9 cellular contexts compared by ENCODE assay signal in the genomic region with DNA sequence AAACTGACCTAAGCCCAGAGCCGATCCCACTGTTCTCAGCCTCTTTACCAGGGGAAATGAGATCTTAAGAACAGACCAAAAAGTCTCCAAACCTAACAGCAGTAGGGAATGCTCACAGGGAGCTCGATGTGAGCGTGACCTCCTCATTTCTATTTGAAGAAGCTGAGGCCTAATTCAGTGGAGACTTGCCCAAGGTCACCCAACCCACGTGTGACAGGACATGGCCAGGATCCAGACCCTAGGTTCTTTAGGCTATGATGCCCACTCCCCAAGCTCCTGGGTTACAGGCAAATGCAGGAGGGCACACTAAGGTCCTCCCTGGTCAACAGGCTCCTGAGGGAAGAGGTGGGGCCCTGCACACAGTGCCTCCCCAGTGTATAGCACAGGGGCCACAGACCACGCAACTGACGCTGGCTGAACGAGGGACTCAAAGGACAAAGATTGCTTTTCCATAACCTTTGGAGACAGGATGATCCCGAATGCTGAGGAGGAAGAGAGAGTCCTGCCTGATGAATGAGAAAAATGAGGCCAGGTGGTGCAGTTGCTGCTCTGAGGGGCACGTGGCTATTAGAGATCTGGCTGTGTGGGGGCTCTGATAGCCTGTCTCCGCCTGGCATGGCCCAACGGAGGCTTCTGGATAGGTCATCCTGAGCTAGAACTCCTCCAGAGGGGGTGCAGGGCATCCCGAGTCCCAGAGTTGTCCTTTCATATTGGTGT. TPM values are rescaled to one million over a fixed set of nuclear protein-coding genes. Genes with fewer than 3 reads are reported as not detected.
DNase-seq lines count a peak whose midpoint lies in the region; ATAC-seq and TF ChIP-seq lines count a peak whose summit lies in the region.
"Had no signal": no experiment of that assay in that cellular context is flagged by ENCODE, and none has a peak within 500 bp of the region (broad histone marks: within the 10 kb centered on the region; RNA-seq: fewer than 3 reads in every experiment).

No MANE protein-coding gene starts in this region.

- H3K9me3 ChIP-seq in PC-9 (ENCODE audit: insufficient read depth, low read depth): no peaks in the 10 kb centered on the region
- no peaks in the 10 kb centered on the region for H3K9me3 ChIP-seq in neural progenitor cell (ENCODE audit: low read depth)

- POLR2A ChIA-PET in PC-9 (lab: Charles Lee; ENCODE audit: unreplicated experiment): interaction anchor here (0.6 to 1.0 kb wide), 6 partner anchors 18 to 559 kb away, joined by 3 to 12 read pairs (median 4); a partner anchor contains a TSS

- H3K9me2 ChIP-seq in PC-9 (ENCODE audit: insufficient read depth): no peaks in the 10 kb centered on the region

- no peak overlapping the region for H3K9ac ChIP-seq in neural progenitor cell

- H3K4me2 ChIP-seq in PC-9: peak overlapping the region; percentile 59
- H3K4me2 ChIP-seq in neural progenitor cell: no peak overlapping the region

- CTCF ChIA-PET in PC-9 (lab: Charles Lee): interaction anchor here (1.0 to 1.5 kb wide), 3 partner anchors 19 to 157 kb away, joined by 3 to 6 read pairs (median 4); a partner anchor contains a TSS

- H3K36me3 Mint-ChIP-seq in neural progenitor cell: peaks cover 7% of the 10 kb centered on the region

- peaks cover 4% of the 10 kb centered on the region; the same call in 1 of the 2 replicates for H4K20me1 ChIP-seq in PC-9 (ENCODE audit: insufficient read depth)
- peaks cover 15% of the 10 kb centered on the region for H4K20me1 ChIP-seq in neural progenitor cell (ENCODE audit: low read depth)

- H2AFZ ChIP-seq in ACC112 (ENCODE audit: low read length, unreplicated experiment) (no peak overlapping the region), PC-9 (no peak overlapping the region), neural progenitor cell (replicated peaks) (no peak overlapping the region)

- H3K27ac ChIP-seq in ACC112 (ENCODE audit: low read depth, low read length): peak overlapping the region; percentile 82
- H3K27ac ChIP-seq in PC-9: peak overlapping the region; percentile 82
- peak overlapping the region; percentile 59 to 81 for H3K27ac ChIP-seq in coronary artery
- H3K27ac ChIP-seq in neural progenitor cell: no peak overlapping the region

- intact Hi-C loops in PC-9 (cut with micrococcal nuclease; ENCODE audit: unreplicated experiment): loop anchor here (1.0 kb wide), 2 partner anchors 79 to 92 kb away; no protein-coding TSS in a partner anchor

- no peak overlapping the region for H3K4me3 Mint-ChIP-seq in neural progenitor cell

- peaks cover 29% of the 10 kb centered on the region for H3K4me1 Mint-ChIP-seq in neural progenitor cell

- ATAC-seq in HG02763 (IDR thresholded peaks at IDR 0.05; ENCODE audit: unreplicated experiment): no peak

- no TSS peak for BruUV-seq in PC-9 (replicated peaks; lab: Mats Ljungman, UMichigan)

- peaks cover 16% of the 10 kb centered on the region; the same call in 1 of the 2 replicates for H3K36me3 ChIP-seq in ACC112 (ENCODE audit: insufficient read depth, low read length)
- peaks cover 52% of the 10 kb centered on the region for H3K36me3 ChIP-seq in PC-9 (ENCODE audit: low read depth)
- H3K36me3 ChIP-seq in neural progenitor cell: no peaks in the 10 kb centered on the region

- no peaks in the 10 kb centered on the region for H3K9me3 Mint-ChIP-seq in neural progenitor cell

- peak overlapping the region; percentile 57 for H3K27ac Mint-ChIP-seq in neural progenitor cell

- H3K27me3 ChIP-seq in ACC112 (ENCODE audit: insufficient read depth, low read length) (no peaks in the 10 kb centered on the region), PC-9 (ENCODE audit: insufficient read depth, low read depth) (no peaks in the 10 kb centered on the region), neural progenitor cell (no peaks in the 10 kb centered on the region)

- DNase-seq in PC-9 (no peak), coronary artery (ENCODE audit: low spot score) (no peak), neural progenitor cell (ENCODE audit: low spot score) (no peak), HUDEP-2 (lab: John Stamatoyannopoulos, UW; ENCODE audit: unreplicated experiment in 76 of 76) (no peak), SIG-M5 (lab: John Stamatoyannopoulos, UW) (no peak), activated gamma-delta T cell treated with Interleukin-2 at 50 U/mL for 16 hours (no peak)
- DNase-seq: NCI-H526 had no signal

- no peak for TF ChIP-seq CTCF in PC-9 (conservative IDR thresholded peaks at IDR 0.05)
- TF ChIP-seq CTCF in coronary artery (IDR thresholded peaks at IDR 0.05): no peak
- no peak for TF ChIP-seq CTCF in neural progenitor cell (IDR thresholded peaks at IDR 0.05)

- no peaks in the 10 kb centered on the region for H3K27me3 Mint-ChIP-seq in neural progenitor cell (ENCODE audit: insufficient read depth, low read depth)

- H3F3A ChIP-seq in PC-9 (ENCODE audit: insufficient read depth, low read depth): peaks cover 66% of the 10 kb centered on the region
- H3F3A ChIP-seq in neural progenitor cell (ENCODE audit: low read depth): no peaks in the 10 kb centered on the region

- H3K79me2 ChIP-seq in ACC112 (ENCODE audit: control insufficient read depth, insufficient read depth, low read length, unreplicated experiment): peaks cover 78% of the 10 kb centered on the region
- peaks cover 76% of the 10 kb centered on the region for H3K79me2 ChIP-seq in PC-9 (ENCODE audit: low read depth)
- peaks cover 13% of the 10 kb centered on the region for H3K79me2 ChIP-seq in neural progenitor cell (ENCODE audit: low read depth)

- H3K4me3 ChIP-seq in ACC112 (ENCODE audit: low read depth, low read length) (0 out of 2 replicates have a peak overlapping the region, but pooled peaks have one; percentile 6), PC-9 (no peak overlapping the region), coronary artery (peak overlapping the region; percentile 5), neural progenitor cell (no peak overlapping the region)

- H3K4me1 ChIP-seq in ACC112 (ENCODE audit: control insufficient read depth, insufficient read depth, low read length, unreplicated experiment) (peaks cover 69% of the 10 kb centered on the region), PC-9 (replicated peaks; ENCODE audit: insufficient read depth) (peaks cover 57% of the 10 kb centered on the region), neural progenitor cell (no peaks in the 10 kb centered on the region)

RNA-seq across cellular contexts. Expression of a gene that starts 24.0 kb away (rescaled TPM):
- total RNA-seq in PC-9 (2021) (58.3 and 72.4 TPM in 2 replicates), neural progenitor cell (ENCODE audit: low replicate concordance) (0.34 and 2.7 TPM in 2 replicates)

RNA-seq across cellular contexts. Expression of a gene that starts 31.0 kb away (rescaled TPM):
- total RNA-seq in PC-9 (2021): 0.35 and 0.48 TPM in 2 replicates
- not detected in 2 replicates for total RNA-seq in neural progenitor cell (ENCODE audit: low replicate concordance)

Comparison
In these comparisons a context has a peak if more than half of its experiments do, and no peak if none do; other contexts are left out.
1. H3K4me3 ChIP-seq: peak in ACC112 (single experiment) and coronary artery (single experiment); none in PC-9 (single experiment) and neural progenitor cell (single experiment).
2. RNA of a gene that starts 24.0 kb away (total RNA-seq): 58.3 to 72.4 TPM in PC-9; 0.34 to 2.7 TPM in neural progenitor cell; every median in the first group is over 10 times any median in the second.